Comparison of ENCODE assay signal across 8 cellular contexts in genomic region chr14:77760381-77761204, GRCh38. TPM values are rescaled to one million over a fixed set of nuclear protein-coding genes. Genes with fewer than 3 reads are reported as not detected.
DNase-seq lines count a peak whose midpoint lies in the region; ATAC-seq and TF ChIP-seq lines count a peak whose summit lies in the region.

TSS of gene SNW1 (minus strand) at chr14:77761156. CDS start at chr14:77761127, 29 bp downstream.

- intact Hi-C loops in testis (cut with DNase I; ENCODE audit: low total_unique reads): no loop called here

- H3K27me3 Mint-ChIP-seq in activated naive CD4-positive, alpha-beta T cell treated with anti-CD3 and anti-CD28 coated beads, Interleukin-2, amount 50 U/mL, for 24 hours: no peaks in the 10 kb centered on the region

- TF ChIP-seq EP300 in SK-N-SH (IDR thresholded peaks at IDR 0.05; ENCODE audit: borderline replicate concordance in 1 of 2, low read depth in 1 of 2, low read length in 1 of 2): no peak

- no peaks in the 10 kb centered on the region for H3F3A ChIP-seq in SK-N-SH (replicated peaks; ENCODE audit: insufficient read depth)

- H3K4me2 ChIP-seq in SK-N-SH: peak within 1 kb of the TSS; percentile 82

- TF ChIP-seq POLR2A in testis (IDR thresholded peaks at IDR 0.05): peak; percentile 62

- in situ Hi-C loops in KBM-7 (cut with MboI; ENCODE audit: low pct_unique_long_range_greater_than_20kb, low sequenced_read_pairs): no loop called here

- 0% methylated on average over 34 of the region's 60 CpGs for WGBS in SK-N-SH (ENCODE audit: low lambda C conversion rate)
- WGBS in testis, 2 donors: 0% methylated on average over 29 to 60 of the region's 60 CpGs

- H3K27me3 ChIP-seq in SK-N-SH (ENCODE audit: insufficient read depth) (no peaks in the 10 kb centered on the region), testis (no peaks in the 10 kb centered on the region)

- H3K36me3 Mint-ChIP-seq in activated naive CD4-positive, alpha-beta T cell treated with anti-CD3 and anti-CD28 coated beads, Interleukin-2, amount 50 U/mL, for 24 hours: peaks cover 3% of the 10 kb centered on the region

- H3K4me3 ChIP-seq in SK-N-SH (ENCODE audit: low read depth in 2 of 2, low read length in 1 of 2) (peak within 1 kb of the TSS; percentile 83 to 86), testis (peak within 1 kb of the TSS; percentile 87 to 98)

- H3K4me1 ChIP-seq in SK-N-SH (ENCODE audit: control insufficient read depth in 1 of 2, insufficient read depth in 2 of 2, low read depth in 1 of 2, low read length in 1 of 2): peaks cover 0 to 10% of the 10 kb centered on the region in 2 experiments; a peak in 3 of 4 replicates
- peaks cover 2% of the 10 kb centered on the region for H3K4me1 ChIP-seq in testis

- DNase-seq in ELF-1 (ENCODE audit: low read depth, low spot score): peak; percentile 96
- peak; percentile 95 for DNase-seq in KBM-7
- DNase-seq in SK-N-SH: peak; percentile 90
- peak; percentile 94 for DNase-seq in glomerular visceral epithelial cell (ENCODE audit: extremely low spot score)
- peak; percentile 48 for DNase-seq in omental fat pad (ENCODE audit: low spot score)
- peak; percentile 96 for DNase-seq in testis

- peak within 1 kb of the TSS; percentile 97 for H2AFZ ChIP-seq in SK-N-SH (ENCODE audit: low read depth)

- H4K20me1 ChIP-seq in SK-N-SH (ENCODE audit: insufficient read depth): peaks cover 37% of the 10 kb centered on the region

- H3K9ac ChIP-seq in SK-N-SH: peak within 1 kb of the TSS; percentile 89

- CTCF ChIA-PET in SK-N-SH (lab: Yijun Ruan, JAX): interaction anchor here (1.1 to 2.1 kb wide), 3 partner anchors 35 to 806 kb away, joined by 3 to 5 read pairs (median 4); no protein-coding TSS in a partner anchor

- POLR2A ChIA-PET in SK-N-SH (lab: Yijun Ruan, JAX): interaction anchor here (0.6 to 1.9 kb wide), 4 partner anchors 14 to 806 kb away, joined by 3 to 8 read pairs (median 6); partner anchors contain the start of gene ADCK1

- peaks cover 53% of the 10 kb centered on the region for H3K79me2 ChIP-seq in SK-N-SH (ENCODE audit: insufficient read depth)

- TF ChIP-seq RAD21 in SK-N-SH (IDR thresholded peaks at IDR 0.05; ENCODE audit: low read length): no peak

- H3K36me3 ChIP-seq in SK-N-SH (replicated peaks in 1 of 2; ENCODE audit: control insufficient read depth in 1 of 2, insufficient read depth in 2 of 2, low read length in 1 of 2) (peaks cover 5 to 8% of the 10 kb centered on the region in 2 experiments), testis (ENCODE audit: low read depth, missing control alignments) (no peaks in the 10 kb centered on the region)

- H3K27ac Mint-ChIP-seq in activated naive CD4-positive, alpha-beta T cell treated with anti-CD3 and anti-CD28 coated beads, Interleukin-2, amount 50 U/mL, for 24 hours: peak within 1 kb of the TSS; percentile 97

- H3K9me3 ChIP-seq in SK-N-SH: no peaks in the 10 kb centered on the region
- no peaks in the 10 kb centered on the region for H3K9me3 ChIP-seq in testis

- peak within 1 kb of the TSS; percentile 96 for H3K4me3 Mint-ChIP-seq in activated naive CD4-positive, alpha-beta T cell treated with anti-CD3 and anti-CD28 coated beads, Interleukin-2, amount 50 U/mL, for 24 hours

- no peak; the same call in 1 of the 2 replicates for TF ChIP-seq CTCF in SK-N-SH (IDR thresholded peaks at IDR 0.05)
- TF ChIP-seq CTCF in omental fat pad (IDR thresholded peaks at IDR 0.05): no peak
- no peak for TF ChIP-seq CTCF in testis (IDR thresholded peaks at IDR 0.05)

- H3K27ac ChIP-seq in SK-N-SH (ENCODE audit: low read depth in 2 of 2, low read length in 1 of 2) (peak within 1 kb of the TSS; percentile 86 to 91), testis (peak within 1 kb of the TSS; percentile 94 to 95)

- no peaks in the 10 kb centered on the region for H3K9me3 Mint-ChIP-seq in activated naive CD4-positive, alpha-beta T cell treated with anti-CD3 and anti-CD28 coated beads, Interleukin-2, amount 50 U/mL, for 24 hours

- ATAC-seq in GM21717 (IDR thresholded peaks at IDR 0.05; ENCODE audit: unreplicated experiment): peak; percentile 90
- ATAC-seq in omental fat pad (ENCODE audit: low FRiP score): peak; percentile 96

- H3K4me1 Mint-ChIP-seq in activated naive CD4-positive, alpha-beta T cell treated with anti-CD3 and anti-CD28 coated beads, Interleukin-2, amount 50 U/mL, for 24 hours: peaks cover 44% of the 10 kb centered on the region

- no peaks in the 10 kb centered on the region for H3K9me2 ChIP-seq in SK-N-SH

TF ChIP-seq in SK-N-SH, 30 proteins besides CTCF, POLR2A, EP300 and RAD21:
- TF ChIP-seq PBX3 (IDR thresholded peaks at IDR 0.05) (peak; percentile 74), TAF1 (IDR thresholded peaks at IDR 0.05; ENCODE audit: borderline replicate concordance, low read depth, low read length) (peak; percentile 15; the same call in 1 of the 2 replicates), NFIC (IDR thresholded peaks at IDR 0.05; ENCODE audit: borderline replicate concordance) (no peak), TCF12 (IDR thresholded peaks at IDR 0.05) (0 out of 2 replicates have a peak, but pooled peaks have one; percentile 4), MXI1 (IDR thresholded peaks at IDR 0.05; ENCODE audit: low read depth, low read length) (peak; percentile 8; the same call in 1 of the 2 replicates), SIN3A (IDR thresholded peaks at IDR 0.05; ENCODE audit: borderline replicate concordance, low read depth, low read length) (peak; percentile 50; the same call in 1 of the 2 replicates), MAX (IDR thresholded peaks at IDR 0.05; ENCODE audit: low read depth) (peak; percentile 66; the same call in 1 of the 2 replicates), GABPA (IDR thresholded peaks at IDR 0.05; ENCODE audit: low read depth) (peak; percentile 79), GATA2 (CRISPR knock-in tag; IDR thresholded peaks at IDR 0.05) (no peak), NRF1 (IDR thresholded peaks at IDR 0.05; ENCODE audit: low read depth, low read length) (peak; percentile 75), POLR2AphosphoS5 (IDR thresholded peaks at IDR 0.05; ENCODE audit: low read depth, low read length) (peak; percentile 82), RFX5 (IDR thresholded peaks at IDR 0.05; ENCODE audit: low read length) (no peak), FOXM1 (IDR thresholded peaks at IDR 0.05; ENCODE audit: low read depth) (no peak), YY1 (IDR thresholded peaks at IDR 0.05; ENCODE audit: low read depth) (peak; percentile 93), ELF1 (IDR thresholded peaks at IDR 0.05) (peak; percentile 47; the same call in 1 of the 2 replicates)

RNA-seq across cellular contexts. Expression of gene SNW1, which starts in this region (rescaled TPM):
- polyA plus RNA-seq in SK-N-SH (2012; rRNA removed): 29.8 and 30.2 TPM in 2 replicates
- polyA plus RNA-seq in SK-N-SH (2012; cell fraction: cytosol; rRNA removed): 34.2 and 44.0 TPM in 2 replicates
- 33.4 and 43.8 TPM in 2 replicates for polyA plus RNA-seq in SK-N-SH (2012; cell fraction: nucleus; rRNA removed)
- total RNA-seq in omental fat pad: 10 to 100 TPM; 39.3 to 71.7 (median 51.0) TPM
- total RNA-seq in testis: 10 to 100 TPM; 58.7 to 64.7 TPM
- polyA plus RNA-seq in testis (ENCODE audit: insufficient read depth, low read depth, low replicate concordance): 110 TPM

Comparison
In these comparisons a context has a peak if more than half of its experiments do, and no peak if none do; other contexts are left out.
1. Peak in every context shown above with its lines: DNase-seq, ATAC-seq, H3K4me3 ChIP-seq and H3K27ac ChIP-seq.